In genomic region chr5:135265497-135266300, GRCh38 we compare ENCODE assay signal across 1 cellular context.
TF ChIP-seq lines count a peak whose summit lies in the region.

No MANE protein-coding gene starts in this region.

TF ChIP-seq in HepG2, 621 proteins besides CTCF, POLR2A, EP300 and RAD21:
- TF ChIP-seq ZBTB4 (CRISPR knock-in tag; IDR thresholded peaks at IDR 0.05; ENCODE audit: borderline replicate concordance) = no peak
- 0 out of 2 replicates have a peak, but pooled peaks have one; percentile 1 for TF ChIP-seq ZFY (CRISPR knock-in tag; IDR thresholded peaks at IDR 0.05)
- TF ChIP-seq SRSF4 (IDR thresholded peaks at IDR 0.05; ENCODE audit: low read depth, low read length, poor library complexity, severe bottlenecking) = no peak
